In genomic region chr2:1940660-1941059, GRCh38 we compare ENCODE assay signal across 17 cellular contexts.
DNase-seq lines count a peak whose midpoint lies in the region; ATAC-seq and TF ChIP-seq lines count a peak whose summit lies in the region.
"Had no signal": no experiment of that assay in that cellular context is flagged by ENCODE, and none has a peak within 500 bp of the region (broad histone marks: within the 10 kb centered on the region; RNA-seq: fewer than 3 reads in every experiment).

No MANE protein-coding gene starts in this region.

- H3K4me1 ChIP-seq in right atrium auricular region (no peaks in the 10 kb centered on the region), right cardiac atrium (ENCODE audit: control insufficient read depth, insufficient read depth, low read length) (no peaks in the 10 kb centered on the region), thyroid gland (peaks cover 6 to 10% of the 10 kb centered on the region in 2 donors)

- no peaks in the 10 kb centered on the region for H3K27me3 ChIP-seq in right atrium auricular region
- no peaks in the 10 kb centered on the region for H3K27me3 ChIP-seq in right cardiac atrium (ENCODE audit: control insufficient read depth, insufficient read depth)
- H3K27me3 ChIP-seq in thyroid gland, result no peaks in the 10 kb centered on the region

- TF ChIP-seq CTCF in right atrium auricular region (IDR thresholded peaks at IDR 0.05) (no peak), thyroid gland (IDR thresholded peaks at IDR 0.05) (peak in 4 of 6 experiments; percentile 42 to 70 (median 52))

- DNase-seq in Right ventricle myocardium inferior (ENCODE audit: missing footprints), result peak; percentile 79
- no peak for DNase-seq in right atrium auricular region (ENCODE audit: low spot score)
- peak; percentile 6 for DNase-seq in SW480 (ENCODE audit: low spot score)
- peak; percentile 55 to 86 (median 82) for DNase-seq in right cardiac atrium
- DNase-seq in thyroid gland, result peak; percentile 94 to 97
- DNase-seq in NCI-H1436 treated with DMSO at 0.1 percent for 48 hours (lab: John Stamatoyannopoulos, UW), result no peak
- DNase-seq in NCI-H226, result no peak
- DNase-seq: activated CD4-positive, alpha-beta T cell treated with anti-CD3 and anti-CD28 coated beads for 1 hour; Calu3; erythroblast; NCI-H2029 treated with DMSO at 0.1 percent for 48 hours; OCI-M1; stimulated activated CD4-positive, alpha-beta T cell treated with anti-CD3 and anti-CD28 coated beads, Interleukin-12 subunit alpha, Interleukin-12 subunit beta, amount 100 ng/mL, for 4 hours had no signal

- H3K9me3 ChIP-seq in right atrium auricular region (no peaks in the 10 kb centered on the region), right cardiac atrium (ENCODE audit: control insufficient read depth, low read length) (no peaks in the 10 kb centered on the region), thyroid gland (no peaks in the 10 kb centered on the region)

- intact Hi-C loops in Right ventricle myocardium inferior (cut with DNase I) (no loop called here), right cardiac atrium (cut with DNase I) (no loop called here), thyroid gland (cut with DNase I) (no loop called here)

- H3K4me3 ChIP-seq in right atrium auricular region, result no peak overlapping the region
- no peak overlapping the region for H3K4me3 ChIP-seq in right cardiac atrium (ENCODE audit: low read length)
- H3K4me3 ChIP-seq in thyroid gland (replicated peaks in 1 of 3), result no peak overlapping the region

- H3K36me3 ChIP-seq in right atrium auricular region (no peaks in the 10 kb centered on the region), thyroid gland (no peaks in the 10 kb centered on the region)

- no peak for TF ChIP-seq POLR2A in thyroid gland (IDR thresholded peaks at IDR 0.05)

- WGBS in right cardiac atrium, result 51% methylated on average over 6 of the region's 6 CpGs
- 36 to 41% methylated on average over 6 of the region's 6 CpGs for WGBS in thyroid gland, 2 donors

- H3K27ac ChIP-seq in right atrium auricular region (no peak overlapping the region), right cardiac atrium (ENCODE audit: low read length) (no peak overlapping the region), thyroid gland (no peak overlapping the region)
- H3K27ac ChIP-seq: HL-60 had no signal

- ATAC-seq in Right ventricle myocardium inferior, result peak; percentile 63
- ATAC-seq in right cardiac atrium, result peak; percentile 29 to 41
- no peak for ATAC-seq in GM19023 (IDR thresholded peaks at IDR 0.05; ENCODE audit: unreplicated experiment)
- ATAC-seq: activated naive CD4-positive, alpha-beta T cell treated with anti-CD3 and anti-CD28 coated beads, Interleukin-2, amount 50 U/mL, for 72 hours; HCT116 had no signal

Comparison
In these comparisons a context has a peak if more than half of its experiments do, and no peak if none do; other contexts are left out.
1. DNase-seq: peak in Right ventricle myocardium inferior (single experiment), SW480 (single experiment), right cardiac atrium (3 of 3) and thyroid gland (2 of 2); none in right atrium auricular region (single experiment), NCI-H1436 treated with DMSO at 0.1 percent for 48 hours (single experiment) and NCI-H226 (single experiment).
2. CTCF ChIP-seq: peak in thyroid gland (4 of 6); none in right atrium auricular region (0 of 2).